Comparison of ENCODE assay signal across 23 cellular contexts in genomic region chr9:91642771-91643170, GRCh38.
A peak's percentile ranks its signal among the peaks of the same experiment; 100 is the strongest.
DNase-seq lines count a peak whose midpoint lies in the region; ATAC-seq and TF ChIP-seq lines count a peak whose summit lies in the region.
"Had no signal": no experiment of that assay in that cellular context is flagged by ENCODE, and none has a peak within 500 bp of the region (broad histone marks: within the 10 kb centered on the region; RNA-seq: fewer than 3 reads in every experiment).

No MANE protein-coding gene starts in this region.

- no peak overlapping the region for H3K4me3 Mint-ChIP-seq in stimulated activated naive B cell treated with anti-CD40 and anti-IgM and Interleukin-4, amounts not matched to agents 10 μg/mL and 1 μg/mL and 100 μg/mL, for 72 hours
- H3K4me3 Mint-ChIP-seq: CD14-positive monocyte; CD4-positive, alpha-beta memory T cell; CD4-positive, CD25-positive, alpha-beta regulatory T cell; CD8-positive, alpha-beta memory T cell had no signal

- no peaks in the 10 kb centered on the region for H3K9me2 ChIP-seq in SU-DHL-6 (replicated peaks; ENCODE audit: insufficient read depth, low read length)

- ATAC-seq in stimulated activated naive B cell treated with anti-CD40 and anti-IgM and Interleukin-4, amounts not matched to agents 10 μg/mL and 1 μg/mL and 100 μg/mL, for 72 hours (replicated peaks), result peak; percentile 48 to 65
- no peak for ATAC-seq in HG02852 (IDR thresholded peaks at IDR 0.05; ENCODE audit: unreplicated experiment)
- ATAC-seq: GM12878 had no signal

- H3K9ac ChIP-seq in SU-DHL-6 (ENCODE audit: low read length), result no peak overlapping the region
- H3K9ac ChIP-seq: BLaER1 had no signal

- no peaks in the 10 kb centered on the region for H3F3A ChIP-seq in SU-DHL-6 (ENCODE audit: insufficient read depth)

- H3K36me3 Mint-ChIP-seq in stimulated activated naive B cell treated with anti-CD40 and anti-IgM and Interleukin-4, amounts not matched to agents 10 μg/mL and 1 μg/mL and 100 μg/mL, for 72 hours, result peaks cover 0 to 12% of the 10 kb centered on the region in 2 donors
- H3K36me3 Mint-ChIP-seq: CD14-positive monocyte; CD4-positive, CD25-positive, alpha-beta regulatory T cell had no signal

- peak overlapping the region; percentile 14 for H3K27ac Mint-ChIP-seq in stimulated activated naive B cell treated with anti-CD40 and anti-IgM and Interleukin-4, amounts not matched to agents 10 μg/mL and 1 μg/mL and 100 μg/mL, for 72 hours
- H3K27ac Mint-ChIP-seq: CD14-positive monocyte; CD4-positive, alpha-beta memory T cell; CD4-positive, CD25-positive, alpha-beta regulatory T cell had no signal

- DNase-seq in stimulated activated naive B cell treated with anti-CD40 and anti-IgM and Interleukin-4, amounts not matched to agents 10 μg/mL and 1 μg/mL and 100 μg/mL, for 72 hours, result no peak
- no peak for DNase-seq in NCI-H526 treated with DMSO at 0.1 percent for 48 hours (lab: John Stamatoyannopoulos, UW)
- DNase-seq in NCI-H1694 (lab: John Stamatoyannopoulos, UW), result no peak
- DNase-seq: 8988T; ACHN; BE2C; C1 segment of cervical spinal cord; CD4-positive, alpha-beta memory T cell; CD4-positive, CD25-positive, alpha-beta regulatory T cell; CD8-positive, alpha-beta memory T cell; COR-L47; DMS 273 treated with DMSO at 0.1 percent for 48 hours; DMS153; DMS53; DMS79; DND-41; EL; GDM1 had no signal

- H3K79me2 ChIP-seq in SU-DHL-6 (ENCODE audit: insufficient read depth, low read length), result no peaks in the 10 kb centered on the region

- peaks cover 3 to 4% of the 10 kb centered on the region in 2 donors for H3K9me3 Mint-ChIP-seq in stimulated activated naive B cell treated with anti-CD40 and anti-IgM and Interleukin-4, amounts not matched to agents 10 μg/mL and 1 μg/mL and 100 μg/mL, for 72 hours

- H3K4me1 Mint-ChIP-seq in stimulated activated naive B cell treated with anti-CD40 and anti-IgM and Interleukin-4, amounts not matched to agents 10 μg/mL and 1 μg/mL and 100 μg/mL, for 72 hours, result peaks cover 14 to 18% of the 10 kb centered on the region in 2 donors
- H3K4me1 Mint-ChIP-seq: CD14-positive monocyte; CD4-positive, alpha-beta memory T cell; CD4-positive, CD25-positive, alpha-beta regulatory T cell; CD8-positive, alpha-beta memory T cell had no signal

- H3K27me3 Mint-ChIP-seq in stimulated activated naive B cell treated with anti-CD40 and anti-IgM and Interleukin-4, amounts not matched to agents 10 μg/mL and 1 μg/mL and 100 μg/mL, for 72 hours, result peaks cover 29 to 37% of the 10 kb centered on the region in 2 donors

- H3K4me3 ChIP-seq in SU-DHL-6 (ENCODE audit: insufficient read depth, low read length, poor library complexity, severe bottlenecking), result no peak overlapping the region
- H3K4me3 ChIP-seq: BLaER1, GM12878 had no signal

- H3K9me3 ChIP-seq in SU-DHL-6 (ENCODE audit: insufficient read depth, low read length), result no peaks in the 10 kb centered on the region
- H3K9me3 ChIP-seq: BE2C, BLaER1 had no signal

- no peak overlapping the region for H3K4me2 ChIP-seq in SU-DHL-6 (ENCODE audit: low read depth, low read length, poor library complexity, severe bottlenecking)

- H3K27me3 ChIP-seq in SU-DHL-6 (ENCODE audit: low read length), result no peaks in the 10 kb centered on the region
- H3K27me3 ChIP-seq: BLaER1 had no signal

- no peak for TF ChIP-seq CTCF in SU-DHL-6 (IDR thresholded peaks at IDR 0.05; ENCODE audit: insufficient read depth, low read length, poor library complexity, severe bottlenecking)

- no peaks in the 10 kb centered on the region for H4K20me1 ChIP-seq in SU-DHL-6 (ENCODE audit: low read depth, low read length)
- H4K20me1 ChIP-seq: BLaER1 had no signal

- H3K27ac ChIP-seq in SU-DHL-6 (ENCODE audit: low read depth, low read length), result peak overlapping the region; percentile 12; the same call in 1 of the 2 replicates
- H3K27ac ChIP-seq: BLaER1 had no signal

- no peaks in the 10 kb centered on the region for H3K36me3 ChIP-seq in SU-DHL-6 (ENCODE audit: low read length)
- H3K36me3 ChIP-seq: BE2C, BLaER1 had no signal

- no peak overlapping the region for H2AFZ ChIP-seq in SU-DHL-6 (ENCODE audit: low read depth, low read length, severe bottlenecking)
